In the genomic region with DNA sequence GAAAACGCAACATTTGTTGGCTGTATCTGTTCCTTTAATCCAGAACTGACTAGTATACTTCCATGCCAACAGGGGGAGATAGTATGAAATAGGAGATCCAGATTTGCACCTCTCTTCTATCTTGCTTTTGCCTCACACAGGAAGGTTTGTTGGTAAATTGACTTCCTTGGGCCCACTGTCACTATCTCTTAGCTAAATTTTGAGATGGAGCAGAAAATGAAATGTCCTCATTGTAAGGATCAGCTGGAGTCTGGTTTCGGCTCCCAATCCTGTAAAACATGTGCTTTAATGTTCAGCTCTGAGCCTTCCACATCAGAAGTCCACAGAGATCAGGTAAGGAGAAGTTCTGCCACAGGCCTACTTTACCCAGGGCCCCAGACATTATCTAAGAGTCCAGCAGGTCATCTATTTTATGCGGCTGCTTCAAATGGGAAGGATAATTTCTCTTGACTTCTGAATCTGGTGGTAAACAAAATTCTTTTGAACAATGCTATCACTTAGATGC, we compare ENCODE assay signal across 8 cellular contexts.
A peak's percentile ranks its signal among the peaks of the same experiment; 100 is the strongest.
DNase-seq lines count a peak whose midpoint lies in the region; ATAC-seq and TF ChIP-seq lines count a peak whose summit lies in the region.

No MANE protein-coding gene starts in this region.

- TF ChIP-seq CTCF in HEK293 (tag by site-specific recombination; IDR thresholded peaks at IDR 0.05), result 0 out of 2 replicates have a peak, but pooled peaks have one; percentile 10

- H3K4me3 ChIP-seq in HEK293 (ENCODE audit: low read depth, low read length), result peak overlapping the region; percentile 38

- no peaks in the 10 kb centered on the region for H3K9me3 ChIP-seq in HEK293 (ENCODE audit: control insufficient read depth, insufficient read depth, low read depth, low read length)

- POLR2A ChIA-PET in HEK293 (lab: Yijun Ruan, JAX), result no interaction called here

- H3K36me3 ChIP-seq in HEK293 (ENCODE audit: control insufficient read depth in 2 of 2, insufficient read depth in 1 of 2, low read length in 2 of 2), result no peaks in the 10 kb centered on the region

- DNase-seq in NCI-H82 (lab: John Stamatoyannopoulos, UW) (peak; percentile 11), NCI-H82 treated with DMSO at 0.1 percent for 48 hours (lab: John Stamatoyannopoulos, UW; ENCODE audit: unreplicated experiment) (no peak), SHP77 treated with DMSO at 0.1 percent for 48 hours (lab: John Stamatoyannopoulos, UW) (peak; percentile 60), iPS-NIHi7 (ENCODE audit: extremely low spot score) (peak; percentile 14)
- DNase-seq in activated CD4-positive, CD25-positive, alpha-beta regulatory T cell treated with anti-CD3 and anti-CD28 coated beads, Interleukin-2, amount 50 U/mL, for 72 hours, result no peak
- DNase-seq in stimulated activated naive CD4-positive, alpha-beta T cell (lab: John Stamatoyannopoulos, UW), result no peak

- no peak overlapping the region for H3K27ac ChIP-seq in HEK293 (ENCODE audit: extremely low read depth, low read depth, low read length)

- no peak for ATAC-seq in GM21576 (IDR thresholded peaks at IDR 0.05; ENCODE audit: unreplicated experiment)

- H3K4me1 ChIP-seq in HEK293 (ENCODE audit: control insufficient read depth, insufficient read depth, low read length), result no peaks in the 10 kb centered on the region

- CTCF ChIA-PET in HEK293 (lab: Yijun Ruan, JAX), result interaction anchor here (0.6 to 1.1 kb wide), 5 partner anchors 58 to 196 kb away, joined by 3 to 7 read pairs (median 4); no protein-coding TSS in a partner anchor

TF ChIP-seq in HEK293, 187 proteins besides CTCF, POLR2A, EP300 and RAD21:
- no peak for TF ChIP-seq SALL2 (tag by site-specific recombination; IDR thresholded peaks at IDR 0.05; ENCODE audit: borderline replicate concordance)
- TF ChIP-seq AEBP2 (tag by site-specific recombination; IDR thresholded peaks at IDR 0.05; ENCODE audit: borderline replicate concordance), result no peak
- TF ChIP-seq, protein P1, sequence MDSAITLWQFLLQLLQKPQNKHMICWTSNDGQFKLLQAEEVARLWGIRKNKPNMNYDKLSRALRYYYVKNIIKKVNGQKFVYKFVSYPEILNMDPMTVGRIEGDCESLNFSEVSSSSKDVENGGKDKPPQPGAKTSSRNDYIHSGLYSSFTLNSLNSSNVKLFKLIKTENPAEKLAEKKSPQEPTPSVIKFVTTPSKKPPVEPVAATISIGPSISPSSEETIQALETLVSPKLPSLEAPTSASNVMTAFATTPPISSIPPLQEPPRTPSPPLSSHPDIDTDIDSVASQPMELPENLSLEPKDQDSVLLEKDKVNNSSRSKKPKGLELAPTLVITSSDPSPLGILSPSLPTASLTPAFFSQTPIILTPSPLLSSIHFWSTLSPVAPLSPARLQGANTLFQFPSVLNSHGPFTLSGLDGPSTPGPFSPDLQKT (IDR thresholded peaks at IDR 0.05; ENCODE audit: borderline replicate concordance, low read depth, low read length), result no peak
- TF ChIP-seq ZNF670 (tag by site-specific recombination; IDR thresholded peaks at IDR 0.05; ENCODE audit: low read depth), result no peak
- TF ChIP-seq, protein P2, sequence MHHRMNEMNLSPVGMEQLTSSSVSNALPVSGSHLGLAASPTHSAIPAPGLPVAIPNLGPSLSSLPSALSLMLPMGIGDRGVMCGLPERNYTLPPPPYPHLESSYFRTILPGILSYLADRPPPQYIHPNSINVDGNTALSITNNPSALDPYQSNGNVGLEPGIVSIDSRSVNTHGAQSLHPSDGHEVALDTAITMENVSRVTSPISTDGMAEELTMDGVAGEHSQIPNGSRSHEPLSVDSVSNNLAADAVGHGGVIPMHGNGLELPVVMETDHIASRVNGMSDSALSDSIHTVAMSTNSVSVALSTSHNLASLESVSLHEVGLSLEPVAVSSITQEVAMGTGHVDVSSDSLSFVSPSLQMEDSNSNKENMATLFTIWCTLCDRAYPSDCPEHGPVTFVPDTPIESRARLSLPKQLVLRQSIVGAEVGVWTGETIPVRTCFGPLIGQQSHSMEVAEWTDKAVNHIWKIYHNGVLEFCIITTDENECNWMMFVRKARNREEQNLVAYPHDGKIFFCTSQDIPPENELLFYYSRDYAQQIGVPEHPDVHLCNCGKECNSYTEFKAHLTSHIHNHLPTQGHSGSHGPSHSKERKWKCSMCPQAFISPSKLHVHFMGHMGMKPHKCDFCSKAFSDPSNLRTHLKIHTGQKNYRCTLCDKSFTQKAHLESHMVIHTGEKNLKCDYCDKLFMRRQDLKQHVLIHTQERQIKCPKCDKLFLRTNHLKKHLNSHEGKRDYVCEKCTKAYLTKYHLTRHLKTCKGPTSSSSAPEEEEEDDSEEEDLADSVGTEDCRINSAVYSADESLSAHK (tag by site-specific recombination; IDR thresholded peaks at IDR 0.05), result no peak
- TF ChIP-seq SP3 (tag by site-specific recombination; IDR thresholded peaks at IDR 0.05), result no peak
- TF ChIP-seq REST (tag by site-specific recombination; IDR thresholded peaks at IDR 0.05), result no peak

Comparison
In these comparisons a context has a peak if more than half of its experiments do, and no peak if none do; other contexts are left out.
1. DNase-seq: peak in NCI-H82 (single experiment), SHP77 treated with DMSO at 0.1 percent for 48 hours (single experiment) and iPS-NIHi7 (single experiment); none in NCI-H82 treated with DMSO at 0.1 percent for 48 hours (single experiment), activated CD4-positive, CD25-positive, alpha-beta regulatory T cell treated with anti-CD3 and anti-CD28 coated beads, Interleukin-2, amount 50 U/mL, for 72 hours (single experiment) and stimulated activated naive CD4-positive, alpha-beta T cell (0 of 6).